ENCODE assay signal across 8 cellular contexts in genomic region chr14:33676135-33676566, GRCh38.
DNase-seq lines count a peak whose midpoint lies in the region; ATAC-seq, FAIRE-seq and TF ChIP-seq lines count a peak whose summit lies in the region.

No MANE protein-coding gene starts in this region.

- H3K9ac ChIP-seq in HepG2 (ENCODE audit: insufficient read depth, low read depth, low read length): no peak overlapping the region

- no peaks in the 10 kb centered on the region for H3K27me3 ChIP-seq in HepG2 (ENCODE audit: control insufficient read depth in 1 of 2, insufficient read depth in 2 of 2, low read length in 2 of 2)

- ATAC-seq in GM19324 (IDR thresholded peaks at IDR 0.05; ENCODE audit: low FRiP score, unreplicated experiment) (peak; percentile 68), HepG2 (peak; percentile 99), omental fat pad (ENCODE audit: low FRiP score) (no peak)

- no peaks in the 10 kb centered on the region for H3K4me1 ChIP-seq in HepG2 (ENCODE audit: insufficient read depth, low read length)

- H3K4me3 Mint-ChIP-seq in activated T-cell treated with anti-CD3 and anti-CD28 coated beads, Interleukin-2, amount 50 U/mL, for 24 hours: no peak overlapping the region

- WGBS in HepG2 (ENCODE audit: low lambda C conversion rate): 3% methylated on average over 7 of the region's 7 CpGs

- peak; percentile 64 for FAIRE-seq in HepG2 (lab: Jason Lieb, UNC)

- TF ChIP-seq RAD21 in HepG2 (CRISPR knock-in tag; IDR thresholded peaks at IDR 0.05): no peak

- in situ Hi-C loops in ACHN (cut with HindIII; ENCODE audit: low pct_ligation_motif_present, low pct_unique_long_range_greater_than_20kb, low sequenced_read_pairs): no loop called here
- in situ Hi-C loops in HepG2 (cut with HindIII; ENCODE audit: extremely low pct_ligation_motif_present, low pct_unique_long_range_greater_than_20kb): no loop called here

- DNase-seq in ACHN (peak; percentile 82), NCI-H226 (peak; percentile 41), cardiac fibroblast (ENCODE audit: low read depth in 2 of 2) (peak; percentile 65 to 67), HepG2 (ENCODE audit: low spot score) (peak; percentile 60), mesenteric fat pad (ENCODE audit: low spot score) (no peak), omental fat pad (ENCODE audit: low spot score) (no peak)
- no peak for DNase-seq in activated T-cell treated with anti-CD3 and anti-CD28 coated beads, Interleukin-2, amount 50 U/mL, for 24 hours

- intact Hi-C loops in HepG2 (cut with micrococcal nuclease; ENCODE audit: unreplicated experiment): no loop called here

- no peak overlapping the region for H3K27ac ChIP-seq in HepG2 (ENCODE audit: extremely low read length, insufficient read depth, low read length)

- TF ChIP-seq CTCF in cardiac fibroblast (IDR thresholded peaks at IDR 0.05; ENCODE audit: low read depth, low read length) (peak; percentile 58), HepG2 (CRISPR knock-in tag; IDR thresholded peaks at IDR 0.05) (peak; percentile 66), omental fat pad (IDR thresholded peaks at IDR 0.05) (no peak)

- no peaks in the 10 kb centered on the region for H3K36me3 Mint-ChIP-seq in activated T-cell treated with anti-CD3 and anti-CD28 coated beads, Interleukin-2, amount 50 U/mL, for 24 hours (ENCODE audit: low read depth)

- H2AFZ ChIP-seq in HepG2 (ENCODE audit: low read length): no peak overlapping the region

- CTCF ChIA-PET in HepG2 (lab: Yijun Ruan, JAX; ENCODE audit: low intra/inter-chr PET ratio, low total read pairs): interaction anchor here (0.8 kb wide), 1 partner anchor 117 kb away, joined by 3 read pairs; no protein-coding TSS in a partner anchor

- no peaks in the 10 kb centered on the region for H4K20me1 ChIP-seq in HepG2 (ENCODE audit: insufficient read depth, low read length)

- no peaks in the 10 kb centered on the region for H3K79me2 ChIP-seq in HepG2 (ENCODE audit: insufficient read depth, low read length)

- POLR2A ChIA-PET in HepG2 (lab: Yijun Ruan, JAX): no interaction called here

- H3K27me3 Mint-ChIP-seq in activated T-cell treated with anti-CD3 and anti-CD28 coated beads, Interleukin-2, amount 50 U/mL, for 24 hours: peaks cover 2% of the 10 kb centered on the region

- no peaks in the 10 kb centered on the region for H3K9me3 Mint-ChIP-seq in activated T-cell treated with anti-CD3 and anti-CD28 coated beads, Interleukin-2, amount 50 U/mL, for 24 hours

- H3K4me2 ChIP-seq in HepG2 (ENCODE audit: low read depth, low read length): no peak overlapping the region

- H3K4me1 Mint-ChIP-seq in activated T-cell treated with anti-CD3 and anti-CD28 coated beads, Interleukin-2, amount 50 U/mL, for 24 hours (ENCODE audit: low read depth): no peaks in the 10 kb centered on the region

- TF ChIP-seq POLR2A in HepG2 (IDR thresholded peaks at IDR 0.05; ENCODE audit: insufficient read depth in 1 of 2, low read depth in 2 of 2, low read length in 2 of 2): no peak

- no peak overlapping the region for H3K27ac Mint-ChIP-seq in activated T-cell treated with anti-CD3 and anti-CD28 coated beads, Interleukin-2, amount 50 U/mL, for 24 hours

- no peak for TF ChIP-seq EP300 in HepG2 (IDR thresholded peaks at IDR 0.05; ENCODE audit: low read depth in 2 of 2, low read length in 2 of 2)
- TF ChIP-seq EP300 in HepG2 (CRISPR knock-in tag; IDR thresholded peaks at IDR 0.05; ENCODE audit: borderline replicate concordance): no peak

- no peak overlapping the region for H3K4me3 ChIP-seq in cardiac fibroblast (replicated peaks in 1 of 2; ENCODE audit: low read depth in 2 of 2, low read length in 2 of 2)
- H3K4me3 ChIP-seq in HepG2 (replicated peaks in 1 of 3; ENCODE audit: insufficient read depth in 1 of 3, low read depth in 2 of 3, low read length in 3 of 3): no peak overlapping the region

- no peaks in the 10 kb centered on the region for H3K9me3 ChIP-seq in HepG2 (ENCODE audit: low read length)

- no peaks in the 10 kb centered on the region for H3K36me3 ChIP-seq in HepG2 (replicated peaks in 1 of 2; ENCODE audit: control insufficient read depth in 1 of 2, insufficient read depth in 2 of 2, low read length in 2 of 2)

- BruUV-seq in HepG2 (replicated peaks; lab: Mats Ljungman, UMichigan): no TSS peak

TF ChIP-seq in HepG2, 621 proteins besides CTCF, POLR2A, EP300 and RAD21 (continues in another document):
- TF ChIP-seq ZBTB49 (CRISPR knock-in tag; IDR thresholded peaks at IDR 0.05; ENCODE audit: borderline replicate concordance) (no peak), ZNF264 (CRISPR knock-in tag; IDR thresholded peaks at IDR 0.05) (0 out of 2 replicates have a peak, but pooled peaks have one; percentile 23), MAX (IDR thresholded peaks at IDR 0.05) (peak; percentile 19; the same call in 1 of the 2 replicates), ZNF691 (CRISPR knock-in tag; IDR thresholded peaks at IDR 0.05; ENCODE audit: borderline replicate concordance, low read depth) (0 out of 2 replicates have a peak, but pooled peaks have one; percentile 39), PTBP1 (IDR thresholded peaks at IDR 0.05; ENCODE audit: low read depth, low read length, poor library complexity, severe bottlenecking) (peak; percentile 36), ZMYM4 (CRISPR knock-in tag; IDR thresholded peaks at IDR 0.05) (peak; percentile 48; the same call in 1 of the 2 replicates), FOXK2 (IDR thresholded peaks at IDR 0.05) (no peak), GLMP (CRISPR knock-in tag; IDR thresholded peaks at IDR 0.05; ENCODE audit: borderline replicate concordance) (no peak), FOXO1 (CRISPR knock-in tag; IDR thresholded peaks at IDR 0.05) (no peak), PPARG (CRISPR knock-in tag; conservative IDR thresholded peaks at IDR 0.05) (no peak), ZBTB38 (CRISPR knock-in tag; IDR thresholded peaks at IDR 0.05) (no peak), ZC3H4 (CRISPR knock-in tag; IDR thresholded peaks at IDR 0.05; ENCODE audit: borderline replicate concordance) (no peak), PLRG1 (conservative IDR thresholded peaks at IDR 0.05) (no peak), TAF1 (CRISPR knock-in tag; IDR thresholded peaks at IDR 0.05) (no peak), ZBTB7A (CRISPR knock-in tag; IDR thresholded peaks at IDR 0.05) (no peak), ZNF749 (CRISPR knock-in tag; IDR thresholded peaks at IDR 0.05; ENCODE audit: borderline replicate concordance) (no peak), XRCC5 (optimal IDR thresholded peaks at IDR 0.05; ENCODE audit: low read length) (peak; percentile 75), STAG1 (CRISPR knock-in tag; IDR thresholded peaks at IDR 0.05) (peak; percentile 44), ZNF354B (CRISPR knock-in tag; IDR thresholded peaks at IDR 0.05) (0 out of 2 replicates have a peak, but pooled peaks have one; percentile 50), NAIF1 (CRISPR knock-in tag; IDR thresholded peaks at IDR 0.05; ENCODE audit: borderline replicate concordance) (no peak), FOXC1 (CRISPR knock-in tag; IDR thresholded peaks at IDR 0.05; ENCODE audit: borderline replicate concordance) (no peak), SMARCE1 (IDR thresholded peaks at IDR 0.05; ENCODE audit: borderline replicate concordance) (no peak), MIER3 (CRISPR knock-in tag; IDR thresholded peaks at IDR 0.05; ENCODE audit: borderline replicate concordance) (no peak), ZNF773 (CRISPR knock-in tag; IDR thresholded peaks at IDR 0.05; ENCODE audit: borderline replicate concordance) (no peak), ZNF782 (CRISPR knock-in tag; IDR thresholded peaks at IDR 0.05; ENCODE audit: borderline replicate concordance) (no peak)

Comparison
In these comparisons a context has a peak if more than half of its experiments do, and no peak if none do; other contexts are left out.
1. DNase-seq: peak in ACHN (single experiment), NCI-H226 (single experiment), cardiac fibroblast (2 of 2) and HepG2 (single experiment); none in activated T-cell treated with anti-CD3 and anti-CD28 coated beads, Interleukin-2, amount 50 U/mL, for 24 hours (single experiment), mesenteric fat pad (single experiment) and omental fat pad (single experiment).
2. CTCF ChIP-seq: peak in cardiac fibroblast (single experiment) and HepG2 (single experiment); none in omental fat pad (0 of 3).